Comparison of ENCODE assay signal across 2 cellular contexts in the genomic region with DNA sequence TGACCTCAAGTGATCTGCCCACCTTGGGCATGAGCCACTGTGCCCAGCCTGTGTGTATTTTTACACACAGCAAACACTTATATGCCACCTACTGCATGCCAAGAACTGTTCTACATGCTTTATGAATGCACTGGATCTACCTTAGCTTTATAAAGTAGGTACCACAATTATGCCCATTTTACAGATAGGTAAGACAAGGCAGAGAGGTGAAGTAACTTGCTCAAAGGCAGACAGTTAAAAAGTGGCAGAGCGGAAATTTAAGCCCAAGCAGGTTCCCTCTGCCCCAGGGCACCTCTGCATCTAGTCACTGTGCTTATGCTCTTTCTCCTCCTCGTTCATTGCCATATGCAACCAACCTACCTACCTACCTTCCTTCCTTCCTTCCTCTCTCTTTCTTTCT.
TF ChIP-seq lines count a peak whose summit lies in the region.

No MANE protein-coding gene starts in this region.

TF ChIP-seq in HepG2, 621 proteins besides CTCF, POLR2A, EP300 and RAD21:
- peak; percentile 72 for TF ChIP-seq ZNF629 (CRISPR knock-in tag; conservative IDR thresholded peaks at IDR 0.05)
- TF ChIP-seq CCDC6 (CRISPR knock-in tag; IDR thresholded peaks at IDR 0.05) = no peak

TF ChIP-seq in A549, 52 proteins besides CTCF, POLR2A, EP300 and RAD21:
- peak; percentile 68; the same call in 1 of the 2 replicates for TF ChIP-seq KDM1A (IDR thresholded peaks at IDR 0.05; ENCODE audit: low read depth)
- TF ChIP-seq E2F6 (IDR thresholded peaks at IDR 0.05; ENCODE audit: borderline replicate concordance, low read depth) = no peak
- TF ChIP-seq CHD4 (IDR thresholded peaks at IDR 0.05; ENCODE audit: borderline replicate concordance) = peak; percentile 66; the same call in 1 of the 2 replicates
- TF ChIP-seq, protein P1, sequence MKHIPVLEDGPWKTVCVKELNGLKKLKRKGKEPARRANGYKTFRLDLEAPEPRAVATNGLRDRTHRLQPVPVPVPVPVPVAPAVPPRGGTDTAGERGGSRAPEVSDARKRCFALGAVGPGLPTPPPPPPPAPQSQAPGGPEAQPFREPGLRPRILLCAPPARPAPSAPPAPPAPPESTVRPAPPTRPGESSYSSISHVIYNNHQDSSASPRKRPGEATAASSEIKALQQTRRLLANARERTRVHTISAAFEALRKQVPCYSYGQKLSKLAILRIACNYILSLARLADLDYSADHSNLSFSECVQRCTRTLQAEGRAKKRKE (CRISPR knock-in tag; IDR thresholded peaks at IDR 0.05; ENCODE audit: low read depth) = no peak
- TF ChIP-seq ESRRA (IDR thresholded peaks at IDR 0.05; ENCODE audit: borderline replicate concordance, low read length) = no peak
- TF ChIP-seq CBX2 (IDR thresholded peaks at IDR 0.05; ENCODE audit: borderline replicate concordance, low read depth) = no peak
